ENCODE assay signal across 8 cellular contexts in genomic region chr3:71581451-71581980, GRCh38. TPM values are rescaled to one million over a fixed set of nuclear protein-coding genes. Genes with fewer than 3 reads are reported as not detected.
DNase-seq lines count a peak whose midpoint lies in the region; ATAC-seq and TF ChIP-seq lines count a peak whose summit lies in the region.

No MANE protein-coding gene starts in this region.

- H3K27ac ChIP-seq in muscle layer of colon (ENCODE audit: low read depth, low read length): peak overlapping the region; percentile 96
- H3K27ac ChIP-seq in substantia nigra (ENCODE audit: low read depth, low read length, poor library complexity, severe bottlenecking): peak overlapping the region; percentile 96

- peaks cover 25% of the 10 kb centered on the region for H3K4me1 Mint-ChIP-seq in activated CD8-positive, alpha-beta memory T cell treated with anti-CD3 and anti-CD28 coated beads, Interleukin-2, amount 10 ng/mL, durations not matched to agents 7 days and 5 days

- CTCF ChIA-PET in activated CD8-positive, alpha-beta memory T cell treated with anti-CD3 and anti-CD28 coated beads, Interleukin-2, amount 10 ng/mL, durations not matched to agents 7 days and 5 days (lab: Charles Lee): interaction anchor here (0.9 to 2.5 kb wide), 3 partner anchors 164 to 1031 kb away, joined by 3 to 6 read pairs (median 3); no protein-coding TSS in a partner anchor

- no peaks in the 10 kb centered on the region for H3K36me3 Mint-ChIP-seq in activated CD8-positive, alpha-beta memory T cell treated with anti-CD3 and anti-CD28 coated beads, Interleukin-2, amount 10 ng/mL, durations not matched to agents 7 days and 5 days

- H3K27ac Mint-ChIP-seq in activated CD8-positive, alpha-beta memory T cell treated with anti-CD3 and anti-CD28 coated beads, Interleukin-2, amount 10 ng/mL, durations not matched to agents 7 days and 5 days: no peak overlapping the region

- peak; percentile 48 for ATAC-seq in activated CD8-positive, alpha-beta memory T cell treated with anti-CD3 and anti-CD28 coated beads, Interleukin-2, amount 10 ng/mL, durations not matched to agents 7 days and 5 days
- no peak for ATAC-seq in GM18909 (IDR thresholded peaks at IDR 0.05; ENCODE audit: poor library complexity, unreplicated experiment)

- peak overlapping the region; percentile 76 for H3K9ac ChIP-seq in muscle layer of colon (ENCODE audit: low read length)

- H3K9me3 ChIP-seq in muscle layer of colon (ENCODE audit: low read length): no peaks in the 10 kb centered on the region

- H3K36me3 ChIP-seq in muscle layer of colon (ENCODE audit: insufficient read depth, low read length): no peaks in the 10 kb centered on the region

- peak; percentile 13 to 25 for DNase-seq in stimulated activated CD4-positive, alpha-beta T cell treated with anti-CD3 and anti-CD28 coated beads, Interleukin-12 subunit alpha, Interleukin-12 subunit beta, amount 100 ng/mL, for 24 hours (ENCODE audit: low read depth in 2 of 2)
- DNase-seq in stimulated activated CD4-positive, alpha-beta T cell treated with anti-CD3 and anti-CD28 coated beads, Interleukin-1b, Interleukin-23, amount 100 ng/mL, for 48 hours: no peak
- DNase-seq in activated CD8-positive, alpha-beta memory T cell treated with anti-CD3 and anti-CD28 coated beads, Interleukin-2, amount 10 ng/mL, durations not matched to agents 7 days and 5 days: peak; percentile 44
- DNase-seq in epithelial cell of proximal tubule (ENCODE audit: low read depth): no peak
- DNase-seq in substantia nigra (lab: John Stamatoyannopoulos, UW): peak in 37 of 49 donors; percentile 5 to 67 (median 35)
- DNase-seq in NCI-H1694 treated with DMSO at 0.1 percent for 48 hours (lab: John Stamatoyannopoulos, UW): no peak

- peaks cover 23% of the 10 kb centered on the region for H3K27me3 Mint-ChIP-seq in activated CD8-positive, alpha-beta memory T cell treated with anti-CD3 and anti-CD28 coated beads, Interleukin-2, amount 10 ng/mL, durations not matched to agents 7 days and 5 days

- H3K9me3 Mint-ChIP-seq in activated CD8-positive, alpha-beta memory T cell treated with anti-CD3 and anti-CD28 coated beads, Interleukin-2, amount 10 ng/mL, durations not matched to agents 7 days and 5 days (ENCODE audit: low read depth): no peaks in the 10 kb centered on the region

- H3K4me3 ChIP-seq in epithelial cell of proximal tubule (ENCODE audit: low read depth, low read length): peak overlapping the region; percentile 87
- H3K4me3 ChIP-seq in muscle layer of colon (ENCODE audit: low read depth in 1 of 2, low read length in 2 of 2): peak overlapping the region; percentile 71 to 89

- H3K4me1 ChIP-seq in muscle layer of colon (ENCODE audit: insufficient read depth, low read length): peaks cover 23% of the 10 kb centered on the region

- H3K27me3 ChIP-seq in muscle layer of colon (ENCODE audit: control insufficient read depth in 1 of 2, insufficient read depth in 2 of 2, low read length in 2 of 2): no peaks in the 10 kb centered on the region

- no peak for TF ChIP-seq CTCF in epithelial cell of proximal tubule (conservative IDR thresholded peaks at IDR 0.05; ENCODE audit: low read depth, low read length)

- H3K4me3 Mint-ChIP-seq in activated CD8-positive, alpha-beta memory T cell treated with anti-CD3 and anti-CD28 coated beads, Interleukin-2, amount 10 ng/mL, durations not matched to agents 7 days and 5 days: peak overlapping the region; percentile 84

RNA-seq across cellular contexts. Expression of gene FOXP1, which starts 2.0 kb away (rescaled TPM):
- total RNA-seq in activated CD8-positive, alpha-beta memory T cell treated with anti-CD3 and anti-CD28 coated beads, Interleukin-2, amount 10 ng/mL, durations not matched to agents 7 days and 5 days: 10 to 100 TPM; 66.3 to 68.8 TPM
- 26.1 and 63.9 TPM in 2 replicates for total RNA-seq in epithelial cell of proximal tubule

Comparison
In these comparisons a context has a peak if more than half of its experiments do, and no peak if none do; other contexts are left out.
1. DNase-seq: peak in stimulated activated CD4-positive, alpha-beta T cell treated with anti-CD3 and anti-CD28 coated beads, Interleukin-12 subunit alpha, Interleukin-12 subunit beta, amount 100 ng/mL, for 24 hours (2 of 2), activated CD8-positive, alpha-beta memory T cell treated with anti-CD3 and anti-CD28 coated beads, Interleukin-2, amount 10 ng/mL, durations not matched to agents 7 days and 5 days (single experiment) and substantia nigra (37 of 49); none in stimulated activated CD4-positive, alpha-beta T cell treated with anti-CD3 and anti-CD28 coated beads, Interleukin-1b, Interleukin-23, amount 100 ng/mL, for 48 hours (single experiment), epithelial cell of proximal tubule (single experiment) and NCI-H1694 treated with DMSO at 0.1 percent for 48 hours (single experiment).